In the genomic region with DNA sequence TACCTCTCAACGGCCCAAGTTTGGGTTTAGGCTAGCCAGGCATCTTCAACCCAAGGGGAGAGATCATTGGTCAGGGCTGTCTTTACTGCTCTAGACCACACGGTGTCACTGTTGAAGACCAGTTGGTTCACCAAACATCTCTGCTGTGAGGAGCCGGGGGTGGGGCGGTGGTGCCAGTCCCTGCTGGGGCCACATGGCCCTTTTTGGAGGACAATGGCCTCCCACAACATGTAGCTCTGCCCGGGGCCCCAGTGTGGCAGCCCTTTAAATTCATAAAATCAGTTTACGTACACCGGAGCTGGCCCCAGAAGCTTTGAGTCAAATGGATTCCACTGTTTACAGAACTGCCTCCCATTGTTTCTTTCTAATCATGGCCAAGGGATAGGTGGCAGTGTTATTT, we compare ENCODE assay signal across 8 cellular contexts. TPM values are rescaled to one million over a fixed set of nuclear protein-coding genes. Genes with fewer than 3 reads are reported as not detected.
DNase-seq lines count a peak whose midpoint lies in the region; ATAC-seq and TF ChIP-seq lines count a peak whose summit lies in the region.

No MANE protein-coding gene starts in this region.

- H2AFZ ChIP-seq in mesenchymal stem cell (ENCODE audit: low read depth, low read length): no peak overlapping the region

- peak overlapping the region in 1 of 2 experiments; percentile 16 for H2BK12ac ChIP-seq in mesenchymal stem cell (ENCODE audit: low read length in 2 of 2)

- no peak overlapping the region for H2BK5ac ChIP-seq in mesenchymal stem cell (ENCODE audit: low read depth, low read length, poor library complexity, severe bottlenecking)

- CTCF ChIA-PET in AG04449 (lab: Yijun Ruan, JAX): interaction anchor here (0.6 to 5.9 kb wide), 23 partner anchors 9 to 456 kb away, joined by 3 to 52 read pairs (median 3); a partner anchor contains a TSS

- H3K27ac ChIP-seq in mesenchymal stem cell (ENCODE audit: low read length, poor library complexity, severe bottlenecking): no peak overlapping the region

- TF ChIP-seq CTCF in AG04449 (IDR thresholded peaks at IDR 0.05; ENCODE audit: insufficient read depth, low read length, missing control alignments) (peak; percentile 73), GM12874 (IDR thresholded peaks at IDR 0.05; ENCODE audit: insufficient read depth, low read depth, low read length) (peak; percentile 82), type B pancreatic cell (conservative IDR thresholded peaks at IDR 0.05) (peak; percentile 77)

- DNase-seq in AG04449 (ENCODE audit: low read depth, low spot score): no peak
- DNase-seq in NAMALWA (ENCODE audit: low spot score): peak; percentile 78
- no peak for DNase-seq in T-helper 17 cell
- DNase-seq in ecto neural progenitor cell (ENCODE audit: low spot score): peak; percentile 66
- peak; percentile 57 for DNase-seq in mesenchymal stem cell
- DNase-seq in type B pancreatic cell (ENCODE audit: extremely low spot score, unreplicated experiment): no peak

- no peaks in the 10 kb centered on the region for H3K27me3 ChIP-seq in mesenchymal stem cell (ENCODE audit: control insufficient read depth in 1 of 2, insufficient read depth in 1 of 2, low read length in 2 of 2)

- no peak overlapping the region for H2BK15ac ChIP-seq in mesenchymal stem cell (ENCODE audit: low read depth, poor library complexity, severe bottlenecking)

- H3K4me1 ChIP-seq in mesenchymal stem cell (ENCODE audit: control insufficient read depth, insufficient read depth, low read depth, low read length): no peaks in the 10 kb centered on the region

- H4K91ac ChIP-seq in mesenchymal stem cell (ENCODE audit: low read length): no peak overlapping the region

- H3K4me1 Mint-ChIP-seq in T-helper 17 cell: no peaks in the 10 kb centered on the region
- peaks cover 8% of the 10 kb centered on the region for H3K4me1 Mint-ChIP-seq in type B pancreatic cell (ENCODE audit: unreplicated experiment)

- no peak overlapping the region for H3K14ac ChIP-seq in mesenchymal stem cell (ENCODE audit: low read length in 2 of 2)

- H3K9me3 Mint-ChIP-seq in type B pancreatic cell: no peaks in the 10 kb centered on the region

- WGBS in mesenchymal stem cell: 48% methylated on average over 7 of the region's 7 CpGs

- H3K4me2 ChIP-seq in mesenchymal stem cell (ENCODE audit: low read length, poor library complexity, severe bottlenecking): no peak overlapping the region

- no peak overlapping the region for H3K18ac ChIP-seq in mesenchymal stem cell (ENCODE audit: low read depth in 1 of 2, low read length in 2 of 2)

- no peak overlapping the region for H2BK120ac ChIP-seq in mesenchymal stem cell (ENCODE audit: low read depth, low read length)

- H3K79me1 ChIP-seq in mesenchymal stem cell (replicated peaks; ENCODE audit: low read length, poor library complexity, severe bottlenecking): no peaks in the 10 kb centered on the region

- H3K36me3 Mint-ChIP-seq in T-helper 17 cell (ENCODE audit: low read depth): no peaks in the 10 kb centered on the region
- H3K36me3 Mint-ChIP-seq in type B pancreatic cell: no peaks in the 10 kb centered on the region

- no peak overlapping the region for H4K8ac ChIP-seq in mesenchymal stem cell (ENCODE audit: low read length)

- ATAC-seq in HG02610 (IDR thresholded peaks at IDR 0.05; ENCODE audit: unreplicated experiment) (peak; percentile 83), T-helper 17 cell (peak; percentile 59)

- POLR2A ChIA-PET in AG04449 (lab: Yijun Ruan, JAX): no interaction called here

- H3K9ac ChIP-seq in mesenchymal stem cell (ENCODE audit: low read length): no peak overlapping the region

- H3K36me3 ChIP-seq in mesenchymal stem cell (ENCODE audit: control insufficient read depth in 1 of 2, insufficient read depth in 2 of 2, low read depth in 1 of 2, low read length in 2 of 2): no peaks in the 10 kb centered on the region

- H3K9me3 ChIP-seq in T-helper 17 cell (ENCODE audit: control insufficient read depth, low read length, poor library complexity, severe bottlenecking) (no peaks in the 10 kb centered on the region), mesenchymal stem cell (ENCODE audit: control insufficient read depth, low read length) (no peaks in the 10 kb centered on the region)

- H3K4me3 ChIP-seq in AG04449 (ENCODE audit: low read depth, low read length) (no peak overlapping the region), mesenchymal stem cell (ENCODE audit: insufficient read depth in 1 of 2, low read depth in 1 of 2, low read length in 2 of 2) (no peak overlapping the region)

- no peak overlapping the region for H3K4ac ChIP-seq in mesenchymal stem cell (ENCODE audit: low read depth in 1 of 2, low read length in 2 of 2)

- H3K27ac Mint-ChIP-seq in T-helper 17 cell (no peak overlapping the region), type B pancreatic cell (no peak overlapping the region)

- H3K27me3 Mint-ChIP-seq in T-helper 17 cell (peaks cover 45% of the 10 kb centered on the region), type B pancreatic cell (no peaks in the 10 kb centered on the region)

- no peak overlapping the region for H2AK5ac ChIP-seq in mesenchymal stem cell (ENCODE audit: low read length, severe bottlenecking)

- H3K4me3 Mint-ChIP-seq in T-helper 17 cell (no peak overlapping the region), type B pancreatic cell (no peak overlapping the region)

- H3K23ac ChIP-seq in mesenchymal stem cell (ENCODE audit: low read length in 2 of 2): no peak overlapping the region

RNA-seq across cellular contexts. Expression of a gene that starts 19.1 kb away (rescaled TPM):
- total RNA-seq in T-helper 17 cell (not detected), type B pancreatic cell (ENCODE audit: low replicate concordance) (0.33 TPM in 1 of 2 replicates, not detected in the other)
- 0.94 TPM for polyA plus RNA-seq in mesenchymal stem cell (2013, experiment 1 of 2)
- polyA plus RNA-seq in mesenchymal stem cell (2013, experiment 2 of 2): 0.88 TPM

RNA-seq across cellular contexts. Expression of a gene that starts 24.9 kb away (rescaled TPM):
- under 1 TPM in 1 of 2 donors, not detected in 1; 0.83 TPM for total RNA-seq in T-helper 17 cell
- 80.3 TPM for polyA plus RNA-seq in mesenchymal stem cell (2013, experiment 1 of 2)
- 86.8 TPM for polyA plus RNA-seq in mesenchymal stem cell (2013, experiment 2 of 2)
- total RNA-seq in type B pancreatic cell (ENCODE audit: low replicate concordance): 39.4 and 82.3 TPM in 2 replicates

Comparison
In these comparisons a context has a peak if more than half of its experiments do, and no peak if none do; other contexts are left out.
1. DNase-seq: peak in NAMALWA (single experiment), ecto neural progenitor cell (single experiment) and mesenchymal stem cell (single experiment); none in AG04449 (single experiment), T-helper 17 cell (0 of 3) and type B pancreatic cell (single experiment).
2. RNA of a gene that starts 24.9 kb away (total RNA-seq): 39.4 to 82.3 TPM in type B pancreatic cell; 0.83 TPM in T-helper 17 cell; every median in the first group is over 10 times any median in the second.
3. Peak in every context shown above with its lines, with median percentiles within 50 percentile points of each other: CTCF ChIP-seq.